28 cellular contexts compared by ENCODE assay signal in genomic region chr4:186775867-186776266, GRCh38. TPM values are rescaled to one million over a fixed set of nuclear protein-coding genes. Genes with fewer than 3 reads are reported as not detected.
"Had no signal": no experiment of that assay in that cellular context is flagged by ENCODE, and none has a peak within 500 bp of the region (broad histone marks: within the 10 kb centered on the region; RNA-seq: fewer than 3 reads in every experiment).

No MANE protein-coding gene starts in this region.

- DNase-seq: activated CD4-positive, alpha-beta memory T cell treated with anti-CD3 and anti-CD28 coated beads, Interleukin-2, amount 10 ng/mL, durations not matched to agents 7 days and 5 days; activated CD4-positive, alpha-beta T cell treated with anti-CD3 and anti-CD28 coated beads for 1 hour; activated CD4-positive, alpha-beta T cell treated with anti-CD3 and anti-CD28 coated beads, Interleukin-2, amount 10 ng/mL, durations not matched to agents 7 days and 5 days; activated gamma-delta T cell treated with Interleukin-2 at 50 U/mL for 16 hours; activated naive CD8-positive, alpha-beta T cell treated with anti-CD3 and anti-CD28 coated beads, Interleukin-2, amount 50 U/mL, for 24 hours; activated T-cell treated with anti-CD3 and anti-CD28 coated beads, Interleukin-2, amount 50 U/mL, for 4 hours; colonic mucosa; dorsolateral prefrontal cortex; effector memory CD4-positive, alpha-beta T cell; foreskin fibroblast; heart left ventricle; hypothalamus; immature natural killer cell; left lung; lower lobe of right lung; mucosa of descending colon; ovary; retina; small intestine; stimulated activated CD4-positive, alpha-beta T cell treated with anti-CD3 and anti-CD28 coated beads, Interleukin-1b, Interleukin-23, amount 100 ng/mL, for 48 hours; stimulated activated CD4-positive, alpha-beta T cell treated with anti-CD3 and anti-CD28 coated beads, Interleukin-4, amount 100 ng/mL, for 4 hours; stimulated activated CD8-positive, alpha-beta memory T cell treated with anti-CD3 and anti-CD28 coated beads, Interleukin-4, amount 100 ng/mL, for 48 hours; stimulated activated naive CD8-positive, alpha-beta T cell treated with anti-CD3 and anti-CD28 coated beads, Interleukin-15, amount 100 ng/mL, for 72 hours; substantia nigra; T-helper 2 cell; uterus had no signal

- H3K36me3 ChIP-seq: colonic mucosa, heart left ventricle, left lung, lower lobe of right lung, ovary, uterus had no signal

- H3K27ac ChIP-seq: colonic mucosa, dorsolateral prefrontal cortex, heart left ventricle, left lung, lower lobe of right lung, ovary, uterus had no signal

- H3K27me3 ChIP-seq: colonic mucosa, heart left ventricle, left lung, ovary, uterus had no signal

- H3K9me3 ChIP-seq: colonic mucosa, heart left ventricle, left lung, lower lobe of right lung, mucosa of descending colon, ovary, uterus had no signal

- H3K4me1 ChIP-seq: colonic mucosa, heart left ventricle, left lung, lower lobe of right lung, uterus had no signal

- H3K4me3 ChIP-seq: colonic mucosa, dorsolateral prefrontal cortex, heart left ventricle, left lung, lower lobe of right lung, mucosa of descending colon, ovary, uterus had no signal

RNA-seq across cellular contexts. Expression of gene FAT1, which starts 52.2 kb away (rescaled TPM):
- total RNA-seq: activated T-helper 17 cell treated with anti-CD3 and anti-CD28 coated beads, Interleukin-2, amount 50 U/mL, for 72 hours; natural killer cell treated with Interleukin-12 subunit alpha and Interleukin-12 subunit beta and Interleukin-15 and Interleukin-18, amount 100 ng/mL, for 72 hours had no signal
- polyA plus RNA-seq: immature natural killer cell had no signal
